ENCODE assay signal across 12 cellular contexts in genomic region chr11:57815476-57815875, GRCh38. TPM values are rescaled to one million over a fixed set of nuclear protein-coding genes. Genes with fewer than 3 reads are reported as not detected.
DNase-seq lines count a peak whose midpoint lies in the region; ATAC-seq and TF ChIP-seq lines count a peak whose summit lies in the region.
"Had no signal": no experiment of that assay in that cellular context is flagged by ENCODE, and none has a peak within 500 bp of the region (broad histone marks: within the 10 kb centered on the region; RNA-seq: fewer than 3 reads in every experiment).

No MANE protein-coding gene starts in this region.

- H3K4me1 ChIP-seq in H9 (ENCODE audit: insufficient read depth, low read length): no peaks in the 10 kb centered on the region
- H3K4me1 ChIP-seq in effector memory CD4-positive, alpha-beta T cell (ENCODE audit: control insufficient read depth, insufficient read depth, low read length, poor library complexity, severe bottlenecking): no peaks in the 10 kb centered on the region

- no peaks in the 10 kb centered on the region for H3K9me3 ChIP-seq in H9 (ENCODE audit: control insufficient read depth, low read depth, low read length)
- H3K9me3 ChIP-seq in effector memory CD4-positive, alpha-beta T cell (ENCODE audit: control insufficient read depth, low read length): no peaks in the 10 kb centered on the region

- H3K36me3 Mint-ChIP-seq in glutamatergic neuron (ENCODE audit: unreplicated experiment): no peaks in the 10 kb centered on the region
- peaks cover 32 to 73% (median 59%) of the 10 kb centered on the region in 3 experiments; a peak in 6 of 7 replicates for H3K36me3 Mint-ChIP-seq in H9 (ENCODE audit: insufficient read depth in 1 of 3, low read depth in 3 of 3)

- ATAC-seq in GM19035 (IDR thresholded peaks at IDR 0.05; ENCODE audit: unreplicated experiment) (peak; percentile 74), HG02642 (IDR thresholded peaks at IDR 0.05; ENCODE audit: poor library complexity, unreplicated experiment) (peak; percentile 78), HG03439 (IDR thresholded peaks at IDR 0.05; ENCODE audit: unreplicated experiment) (peak; percentile 76)

- no peak overlapping the region for H4K5ac ChIP-seq in H9 (ENCODE audit: insufficient read length, low read depth, low read length)

- H3K27ac Mint-ChIP-seq in glutamatergic neuron (ENCODE audit: unreplicated experiment) (no peak overlapping the region), H9 (no peak overlapping the region)

- no peak overlapping the region for H2AK5ac ChIP-seq in H9 (ENCODE audit: insufficient read length, low read length)

- peaks cover 9% of the 10 kb centered on the region for H3K36me3 ChIP-seq in effector memory CD4-positive, alpha-beta T cell (ENCODE audit: control insufficient read depth, insufficient read depth, low read length)

- H3K4ac ChIP-seq in H9 (ENCODE audit: low read depth, low read length): no peak overlapping the region

- H3K9me3 Mint-ChIP-seq in glutamatergic neuron (ENCODE audit: unreplicated experiment): peaks cover 6% of the 10 kb centered on the region
- no peaks in the 10 kb centered on the region for H3K9me3 Mint-ChIP-seq in H9

- H4K8ac ChIP-seq in H9 (replicated peaks; ENCODE audit: insufficient read length, low read depth, low read length): no peak overlapping the region

- H3K27ac ChIP-seq in H9 (ENCODE audit: insufficient read length, low read depth, low read length): no peak overlapping the region
- H3K27ac ChIP-seq in effector memory CD4-positive, alpha-beta T cell (ENCODE audit: insufficient read depth, low read length, poor library complexity, severe bottlenecking): no peak overlapping the region

- H3K14ac ChIP-seq in H9 (ENCODE audit: insufficient read depth, low read length): no peak overlapping the region

- no peak overlapping the region for H3K18ac ChIP-seq in H9 (ENCODE audit: insufficient read length, low read depth, low read length)

- H3K56ac ChIP-seq in H9 (ENCODE audit: insufficient read length, low read depth, low read length): no peak overlapping the region

- H3K27me3 ChIP-seq in H9 (ENCODE audit: insufficient read depth, low read length): no peaks in the 10 kb centered on the region
- H3K27me3 ChIP-seq in effector memory CD4-positive, alpha-beta T cell (replicated peaks; ENCODE audit: control insufficient read depth, insufficient read depth, low read length, poor library complexity, severe bottlenecking): no peaks in the 10 kb centered on the region

- H4K20me1 ChIP-seq in H9 (ENCODE audit: control insufficient read depth, insufficient read depth, insufficient read length): no peaks in the 10 kb centered on the region

- no peaks in the 10 kb centered on the region for H3K23me2 ChIP-seq in H9 (ENCODE audit: insufficient read length, low read depth, low read length, poor library complexity, severe bottlenecking)

- TF ChIP-seq CTCF in GM12865 (IDR thresholded peaks at IDR 0.05; ENCODE audit: insufficient read depth, low read depth, low read length, missing control alignments) (no peak), glutamatergic neuron (IDR thresholded peaks at IDR 0.05; ENCODE audit: partially characterized antibody, unreplicated experiment) (no peak), H9 (conservative IDR thresholded peaks at IDR 0.05) (no peak)

- H4K91ac ChIP-seq in H9 (ENCODE audit: insufficient read length, low read depth, low read length): no peak overlapping the region

- no peak overlapping the region for H3K23ac ChIP-seq in H9 (ENCODE audit: insufficient read length, low read depth, low read length)

- no peak overlapping the region for H2BK20ac ChIP-seq in H9 (ENCODE audit: low read depth, low read length, poor library complexity, severe bottlenecking)

- H3K4me1 Mint-ChIP-seq in glutamatergic neuron (ENCODE audit: low read depth, unreplicated experiment): no peaks in the 10 kb centered on the region
- H3K4me1 Mint-ChIP-seq in H9: no peaks in the 10 kb centered on the region

- H2BK120ac ChIP-seq in H9 (ENCODE audit: low read depth, low read length, poor library complexity, severe bottlenecking): no peak overlapping the region

- H3K4me3 Mint-ChIP-seq in glutamatergic neuron (ENCODE audit: unreplicated experiment) (no peak overlapping the region), H9 (no peak overlapping the region)

- H3K4me3 ChIP-seq in GM12865 (ENCODE audit: low read depth, low read length): no peak overlapping the region
- no peak overlapping the region for H3K4me3 ChIP-seq in effector memory CD4-positive, alpha-beta T cell (ENCODE audit: insufficient read depth, low read depth, low read length, poor library complexity, severe bottlenecking)

- H2BK12ac ChIP-seq in H9 (ENCODE audit: insufficient read length, low read depth, low read length): no peak overlapping the region

- no peak overlapping the region for H3K9ac ChIP-seq in H9 (ENCODE audit: extremely low read depth, insufficient read length, low read length)

- H3K4me2 ChIP-seq in H9 (ENCODE audit: insufficient read depth, insufficient read length, low read length): no peak overlapping the region

- WGBS in H9 (ENCODE audit: extremely low coverage, insufficient read length, low lambda C conversion rate): no CpG with 5 or more reads among the region's 2 CpGs

- H3K27me3 Mint-ChIP-seq in glutamatergic neuron (ENCODE audit: unreplicated experiment) (peaks cover 1% of the 10 kb centered on the region), H9 (ENCODE audit: low read depth) (no peaks in the 10 kb centered on the region)

- H2BK15ac ChIP-seq in H9 (ENCODE audit: low read depth, low read length): no peak overlapping the region

- H2BK5ac ChIP-seq in H9 (ENCODE audit: insufficient read length, low read length): no peak overlapping the region

- DNase-seq in GM12865 (ENCODE audit: low read depth): peak; percentile 70
- no peak for DNase-seq in glutamatergic neuron
- no peak for DNase-seq in cerebellar cortex (ENCODE audit: low spot score)
- DNase-seq in H9: no peak
- no peak for DNase-seq in effector memory CD4-positive, alpha-beta T cell
- DNase-seq: activated CD8-positive, alpha-beta memory T cell treated with anti-CD3 and anti-CD28 coated beads, Interleukin-2, amount 50 U/mL, for 48 hours; left cardiac atrium; NCI-H510A treated with DMSO at 0.1 percent for 48 hours; SIG-M5 had no signal

- H2AFZ ChIP-seq in H9 (ENCODE audit: low read length): no peak overlapping the region

- H3T11ph ChIP-seq in H9 (ENCODE audit: low read length): no peak overlapping the region

- no peaks in the 10 kb centered on the region for H3K79me1 ChIP-seq in H9 (ENCODE audit: insufficient read depth, low read depth, low read length, poor library complexity, severe bottlenecking)

- H3K79me2 ChIP-seq in H9 (ENCODE audit: insufficient read depth, low read length): no peaks in the 10 kb centered on the region

RNA-seq across cellular contexts. Expression of gene CTNND1, which starts 53.9 kb away (rescaled TPM):
- total RNA-seq in glutamatergic neuron (ENCODE audit: unreplicated experiment) (344 TPM), H9 (2021) (164 and 166 TPM in 2 replicates)
